10 cellular contexts compared by ENCODE assay signal in genomic region chr12:53476769-53477209, GRCh38. TPM values are rescaled to one million over a fixed set of nuclear protein-coding genes. Genes with fewer than 3 reads are reported as not detected.
DNase-seq lines count a peak whose midpoint lies in the region; ATAC-seq and TF ChIP-seq lines count a peak whose summit lies in the region.
"Had no signal": no experiment of that assay in that cellular context is flagged by ENCODE, and none has a peak within 500 bp of the region (broad histone marks: within the 10 kb centered on the region; RNA-seq: fewer than 3 reads in every experiment).

No MANE protein-coding gene starts in this region.

- H3K27me3 ChIP-seq in liver (ENCODE audit: control insufficient read depth in 4 of 4, insufficient read depth in 4 of 4, low read length in 3 of 4), result no peaks in the 10 kb centered on the region
- no peaks in the 10 kb centered on the region for H3K27me3 ChIP-seq in neuronal stem cell (ENCODE audit: control insufficient read depth in 3 of 3, insufficient read depth in 3 of 3, low read depth in 1 of 3, low read length in 3 of 3)
- H3K27me3 ChIP-seq: tibial artery had no signal

- H2AK5ac ChIP-seq in neuronal stem cell (ENCODE audit: low read depth, low read length), result no peak overlapping the region

- H3K9ac ChIP-seq in liver (ENCODE audit: low read depth in 1 of 2, low read length in 2 of 2) (no peak overlapping the region), neuronal stem cell (ENCODE audit: low read depth, low read length, poor library complexity) (no peak overlapping the region)

- WGBS in liver, result 73% methylated on average over 2 of the region's 2 CpGs
- no CpG with 5 or more reads among the region's 2 CpGs for WGBS in neuronal stem cell (ENCODE audit: extremely low coverage in 2 of 2, insufficient read length in 2 of 2, insufficient replicate concordance in 1 of 2), 2 donors

- DNase-seq in Caki2 (ENCODE audit: low read depth) (peak; percentile 47), HT-29 (ENCODE audit: low spot score) (peak; percentile 48), hippocampal formation (lab: John Stamatoyannopoulos, UW) (no peak), GM03348 (ENCODE audit: low spot score) (no peak), neuronal stem cell (ENCODE audit: low spot score) (no peak)
- no peak for DNase-seq in activated naive CD8-positive, alpha-beta T cell treated with anti-CD3 and anti-CD28 coated beads, Interleukin-2, amount 50 U/mL, for 24 hours
- DNase-seq: activated CD4-positive, alpha-beta T cell treated with anti-CD3 and anti-CD28 coated beads, Interleukin-2, amount 50 U/mL, for 48 hours; tibial artery had no signal

- H2AFZ ChIP-seq in neuronal stem cell (ENCODE audit: low read length), result no peak overlapping the region

- H3K27ac ChIP-seq in liver (ENCODE audit: low read depth in 1 of 2, low read length in 2 of 2) (no peak overlapping the region), neuronal stem cell (replicated peaks; ENCODE audit: low read length) (no peak overlapping the region)

- H3K14ac ChIP-seq in neuronal stem cell (ENCODE audit: low read length), result no peak overlapping the region

- no peak overlapping the region for H3K4me3 Mint-ChIP-seq in activated naive CD8-positive, alpha-beta T cell treated with anti-CD3 and anti-CD28 coated beads, Interleukin-2, amount 50 U/mL, for 24 hours

- TF ChIP-seq CTCF in liver (IDR thresholded peaks at IDR 0.05; ENCODE audit: low read depth, low read length, missing input control), result peak; percentile 4

- H2BK15ac ChIP-seq in neuronal stem cell (ENCODE audit: low read length), result no peak overlapping the region

- no peak overlapping the region for H3K23ac ChIP-seq in neuronal stem cell (ENCODE audit: low read depth, low read length, poor library complexity)

- in situ Hi-C loops in Caki2 (cut with HindIII; ENCODE audit: low pct_unique_long_range_greater_than_20kb, low sequenced_read_pairs), result no loop called here

- H2BK120ac ChIP-seq in neuronal stem cell (ENCODE audit: low read depth, low read length), result no peak overlapping the region

- peaks cover 5% of the 10 kb centered on the region for H3K79me1 ChIP-seq in neuronal stem cell (ENCODE audit: low read depth, low read length)

- no peaks in the 10 kb centered on the region for H3K9me3 Mint-ChIP-seq in activated naive CD8-positive, alpha-beta T cell treated with anti-CD3 and anti-CD28 coated beads, Interleukin-2, amount 50 U/mL, for 24 hours

- H3K4ac ChIP-seq in neuronal stem cell (ENCODE audit: low read length), result no peak overlapping the region

- H3K4me2 ChIP-seq in neuronal stem cell (ENCODE audit: insufficient read depth, low read length, poor library complexity, severe bottlenecking), result no peak overlapping the region

- peaks cover 14 to 83% (median 75%) of the 10 kb centered on the region in 4 donors for H3K36me3 ChIP-seq in liver (ENCODE audit: control insufficient read depth in 4 of 4, insufficient read depth in 3 of 4, low read depth in 1 of 4, low read length in 3 of 4)
- H3K36me3 ChIP-seq in neuronal stem cell (replicated peaks in 1 of 2; ENCODE audit: control insufficient read depth in 2 of 2, insufficient read depth in 2 of 2, low read length in 2 of 2), result peaks cover 49 to 98% of the 10 kb centered on the region in 2 donors

- H3K27me3 Mint-ChIP-seq in activated naive CD8-positive, alpha-beta T cell treated with anti-CD3 and anti-CD28 coated beads, Interleukin-2, amount 50 U/mL, for 24 hours, result no peaks in the 10 kb centered on the region

- no peak overlapping the region for H4K8ac ChIP-seq in neuronal stem cell (ENCODE audit: low read depth, low read length)

- H4K91ac ChIP-seq in neuronal stem cell (ENCODE audit: low read depth, low read length, poor library complexity), result no peak overlapping the region

- no peak overlapping the region for H2BK12ac ChIP-seq in neuronal stem cell (ENCODE audit: low read length)

- no peak overlapping the region for H3K18ac ChIP-seq in neuronal stem cell (ENCODE audit: low read length)

- H3K4me3 ChIP-seq in liver (ENCODE audit: low read depth in 1 of 3, low read length in 3 of 3), result no peak overlapping the region
- no peak overlapping the region for H3K4me3 ChIP-seq in neuronal stem cell (ENCODE audit: low read length in 2 of 2)
- H3K4me3 ChIP-seq: tibial artery had no signal

- H3K36me3 Mint-ChIP-seq in activated naive CD8-positive, alpha-beta T cell treated with anti-CD3 and anti-CD28 coated beads, Interleukin-2, amount 50 U/mL, for 24 hours (ENCODE audit: low read depth), result peaks cover 79% of the 10 kb centered on the region

- TF ChIP-seq RAD21 in liver (IDR thresholded peaks at IDR 0.05), result no peak

- no peak overlapping the region for H2BK5ac ChIP-seq in neuronal stem cell (ENCODE audit: low read length)

- ATAC-seq in activated naive CD8-positive, alpha-beta T cell treated with anti-CD3 and anti-CD28 coated beads, Interleukin-2, amount 50 U/mL, for 24 hours, result no peak
- ATAC-seq in HG03469 (IDR thresholded peaks at IDR 0.05; ENCODE audit: unreplicated experiment), result no peak

- peaks cover 42% of the 10 kb centered on the region for H3K4me1 Mint-ChIP-seq in activated naive CD8-positive, alpha-beta T cell treated with anti-CD3 and anti-CD28 coated beads, Interleukin-2, amount 50 U/mL, for 24 hours

- H3K27ac Mint-ChIP-seq in activated naive CD8-positive, alpha-beta T cell treated with anti-CD3 and anti-CD28 coated beads, Interleukin-2, amount 50 U/mL, for 24 hours, result peak overlapping the region; percentile 59

- H3K4me1 ChIP-seq in liver (ENCODE audit: control insufficient read depth in 4 of 4, insufficient read depth in 4 of 4, low read length in 3 of 4), result peaks cover 0 to 2% (median 0%) of the 10 kb centered on the region in 4 donors
- H3K4me1 ChIP-seq in neuronal stem cell (ENCODE audit: control insufficient read depth in 2 of 2, insufficient read depth in 1 of 2, low read depth in 1 of 2, low read length in 2 of 2), result peaks cover 5 to 18% of the 10 kb centered on the region in 2 donors

- H3K9me3 ChIP-seq in liver (ENCODE audit: control insufficient read depth in 4 of 4, low read length in 3 of 4) (no peaks in the 10 kb centered on the region), neuronal stem cell (replicated peaks in 1 of 2; ENCODE audit: control insufficient read depth in 2 of 2, insufficient read depth in 1 of 2, low read depth in 1 of 2, low read length in 2 of 2) (no peaks in the 10 kb centered on the region)
- H3K9me3 ChIP-seq: tibial artery had no signal

TF ChIP-seq in liver, 16 proteins besides CTCF, POLR2A, EP300 and RAD21 (continues in another document):
- TF ChIP-seq, protein P1, sequence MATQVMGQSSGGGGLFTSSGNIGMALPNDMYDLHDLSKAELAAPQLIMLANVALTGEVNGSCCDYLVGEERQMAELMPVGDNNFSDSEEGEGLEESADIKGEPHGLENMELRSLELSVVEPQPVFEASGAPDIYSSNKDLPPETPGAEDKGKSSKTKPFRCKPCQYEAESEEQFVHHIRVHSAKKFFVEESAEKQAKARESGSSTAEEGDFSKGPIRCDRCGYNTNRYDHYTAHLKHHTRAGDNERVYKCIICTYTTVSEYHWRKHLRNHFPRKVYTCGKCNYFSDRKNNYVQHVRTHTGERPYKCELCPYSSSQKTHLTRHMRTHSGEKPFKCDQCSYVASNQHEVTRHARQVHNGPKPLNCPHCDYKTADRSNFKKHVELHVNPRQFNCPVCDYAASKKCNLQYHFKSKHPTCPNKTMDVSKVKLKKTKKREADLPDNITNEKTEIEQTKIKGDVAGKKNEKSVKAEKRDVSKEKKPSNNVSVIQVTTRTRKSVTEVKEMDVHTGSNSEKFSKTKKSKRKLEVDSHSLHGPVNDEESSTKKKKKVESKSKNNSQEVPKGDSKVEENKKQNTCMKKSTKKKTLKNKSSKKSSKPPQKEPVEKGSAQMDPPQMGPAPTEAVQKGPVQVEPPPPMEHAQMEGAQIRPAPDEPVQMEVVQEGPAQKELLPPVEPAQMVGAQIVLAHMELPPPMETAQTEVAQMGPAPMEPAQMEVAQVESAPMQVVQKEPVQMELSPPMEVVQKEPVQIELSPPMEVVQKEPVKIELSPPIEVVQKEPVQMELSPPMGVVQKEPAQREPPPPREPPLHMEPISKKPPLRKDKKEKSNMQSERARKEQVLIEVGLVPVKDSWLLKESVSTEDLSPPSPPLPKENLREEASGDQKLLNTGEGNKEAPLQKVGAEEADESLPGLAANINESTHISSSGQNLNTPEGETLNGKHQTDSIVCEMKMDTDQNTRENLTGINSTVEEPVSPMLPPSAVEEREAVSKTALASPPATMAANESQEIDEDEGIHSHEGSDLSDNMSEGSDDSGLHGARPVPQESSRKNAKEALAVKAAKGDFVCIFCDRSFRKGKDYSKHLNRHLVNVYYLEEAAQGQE (IDR thresholded peaks at IDR 0.05), result no peak
- TF ChIP-seq JUND (IDR thresholded peaks at IDR 0.05) (no peak), NR2F2 (IDR thresholded peaks at IDR 0.05) (no peak)

RNA-seq across cellular contexts. Expression of gene MAP3K12, which starts 22.5 kb away (rescaled TPM):
- total RNA-seq in Caki2 (2014; rRNA removed; shearing (Covaris generic); ENCODE audit: low replicate concordance), result 23.2 and 31.1 TPM in 2 replicates
- 0.84 and 3.2 TPM in 2 replicates for total RNA-seq in HT-29 (2014; rRNA removed; shearing (Covaris generic))
- total RNA-seq in liver, result 1 to 10 TPM; 1.5 to 2.4 TPM
- 1 to 10 TPM in 1 of 2 donors, under 1 TPM in 1; 0.53 to 1.4 TPM for polyA plus RNA-seq in liver
- 20.6 TPM for polyA plus RNA-seq in neuronal stem cell (2013, experiment 1 of 2)
- polyA plus RNA-seq in neuronal stem cell (2013, experiment 2 of 2), result 19.7 TPM

RNA-seq across cellular contexts. Expression of gene TARBP2, which starts 24.3 kb away (rescaled TPM):
- total RNA-seq in Caki2 (2014; rRNA removed; shearing (Covaris generic); ENCODE audit: low replicate concordance), result 101 and 110 TPM in 2 replicates
- total RNA-seq in HT-29 (2014; rRNA removed; shearing (Covaris generic)), result 68.9 and 89.2 TPM in 2 replicates
- 10 to 100 TPM; 18.7 to 22.0 TPM for total RNA-seq in liver
- 10 to 100 TPM; 15.7 to 18.1 TPM for polyA plus RNA-seq in liver
- polyA plus RNA-seq in neuronal stem cell (2013, experiment 1 of 2), result 30.1 TPM
- 30.0 TPM for polyA plus RNA-seq in neuronal stem cell (2013, experiment 2 of 2)

RNA-seq across cellular contexts. Expression of gene PCBP2, which starts 24.9 kb away (rescaled TPM):
- 190 and 201 TPM in 2 replicates for total RNA-seq in Caki2 (2014; rRNA removed; shearing (Covaris generic); ENCODE audit: low replicate concordance)
- 127 and 135 TPM in 2 replicates for total RNA-seq in HT-29 (2014; rRNA removed; shearing (Covaris generic))
- total RNA-seq in liver, result 100 to 1,000 TPM; 224 to 377 TPM
- 100 to 1,000 TPM; 130 to 222 TPM for polyA plus RNA-seq in liver
- polyA plus RNA-seq in neuronal stem cell (2013, experiment 1 of 2), result 903 TPM
- 910 TPM for polyA plus RNA-seq in neuronal stem cell (2013, experiment 2 of 2)

RNA-seq across cellular contexts. Expression of gene NPFF, which starts 30.5 kb away (rescaled TPM):
- not detected in 2 replicates for total RNA-seq in Caki2 (2014; rRNA removed; shearing (Covaris generic); ENCODE audit: low replicate concordance)
- total RNA-seq in HT-29 (2014; rRNA removed; shearing (Covaris generic)), result not detected in 2 replicates
- not detected for total RNA-seq in liver
- not detected for polyA plus RNA-seq in liver
- polyA plus RNA-seq in neuronal stem cell (2013, experiment 1 of 2), result 0.17 TPM
- polyA plus RNA-seq in neuronal stem cell (2013, experiment 2 of 2), result not detected

RNA-seq across cellular contexts. Expression of gene PRR13, which starts 35.3 kb away (rescaled TPM):
- 151 and 174 TPM in 2 replicates for total RNA-seq in Caki2 (2014; rRNA removed; shearing (Covaris generic); ENCODE audit: low replicate concordance)
- 122 and 134 TPM in 2 replicates for total RNA-seq in HT-29 (2014; rRNA removed; shearing (Covaris generic))
- 10 to 100 TPM; 18.2 to 21.3 TPM for total RNA-seq in liver
- polyA plus RNA-seq in liver, result 100 to 1,000 TPM; 101 to 107 TPM
- 119 TPM for polyA plus RNA-seq in neuronal stem cell (2013, experiment 1 of 2)
- polyA plus RNA-seq in neuronal stem cell (2013, experiment 2 of 2), result 121 TPM

Comparison
In these comparisons a context has a peak if more than half of its experiments do, and no peak if none do; other contexts are left out.
1. DNase-seq: peak in Caki2 (single experiment) and HT-29 (single experiment); none in activated naive CD8-positive, alpha-beta T cell treated with anti-CD3 and anti-CD28 coated beads, Interleukin-2, amount 50 U/mL, for 24 hours (single experiment), hippocampal formation (0 of 2), GM03348 (single experiment) and neuronal stem cell (single experiment).